ENCODE assay signal across 2 cellular contexts in the genomic region with DNA sequence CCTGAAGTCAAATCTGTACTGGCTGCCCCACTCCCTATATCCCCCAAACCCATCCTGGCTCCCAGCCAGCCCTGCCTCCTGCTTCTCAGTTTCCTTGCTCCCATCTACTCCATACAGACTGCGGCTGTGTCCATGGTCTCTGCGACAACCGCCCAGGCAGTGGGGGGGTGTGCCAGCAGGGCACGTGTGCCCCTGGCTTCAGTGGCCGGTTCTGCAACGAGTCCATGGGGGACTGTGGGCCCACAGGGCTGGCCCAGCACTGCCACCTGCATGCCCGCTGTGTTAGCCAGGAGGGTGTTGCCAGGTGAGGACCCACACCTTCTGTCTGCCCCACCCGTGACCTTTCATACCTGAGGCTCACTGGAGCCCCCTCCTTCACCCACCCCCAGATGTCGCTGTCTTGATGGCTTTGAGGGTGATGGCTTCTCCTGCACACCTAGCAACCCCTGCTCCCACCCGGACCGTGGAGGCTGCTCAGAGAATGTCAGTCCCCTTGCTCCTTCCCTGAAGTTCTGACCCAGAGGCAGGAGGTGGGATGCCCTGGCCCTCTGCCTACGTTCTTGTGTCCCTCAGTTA.
TF ChIP-seq lines count a peak whose summit lies in the region.

No MANE protein-coding gene starts in this region.

TF ChIP-seq in IMR-90, 13 proteins besides CTCF, POLR2A, EP300 and RAD21:
- TF ChIP-seq MXI1 (IDR thresholded peaks at IDR 0.05; ENCODE audit: borderline replicate concordance, low read depth, low read length): no peak
- no peak for TF ChIP-seq SMC3 (IDR thresholded peaks at IDR 0.05; ENCODE audit: low read depth, low read length)

TF ChIP-seq in GM12878, 131 proteins besides CTCF, POLR2A, EP300 and RAD21:
- TF ChIP-seq NR2C1 (IDR thresholded peaks at IDR 0.05): no peak
- no peak for TF ChIP-seq RFX5 (IDR thresholded peaks at IDR 0.05; ENCODE audit: low read depth, low read length)
- TF ChIP-seq YBX1 (IDR thresholded peaks at IDR 0.05): no peak
- TF ChIP-seq CBFB (IDR thresholded peaks at IDR 0.05; ENCODE audit: low read depth): no peak
TF ChIP-seq in GM12878: peak in this region for 0.
